ENCODE assay signal across 2 cellular contexts in the genomic region with DNA sequence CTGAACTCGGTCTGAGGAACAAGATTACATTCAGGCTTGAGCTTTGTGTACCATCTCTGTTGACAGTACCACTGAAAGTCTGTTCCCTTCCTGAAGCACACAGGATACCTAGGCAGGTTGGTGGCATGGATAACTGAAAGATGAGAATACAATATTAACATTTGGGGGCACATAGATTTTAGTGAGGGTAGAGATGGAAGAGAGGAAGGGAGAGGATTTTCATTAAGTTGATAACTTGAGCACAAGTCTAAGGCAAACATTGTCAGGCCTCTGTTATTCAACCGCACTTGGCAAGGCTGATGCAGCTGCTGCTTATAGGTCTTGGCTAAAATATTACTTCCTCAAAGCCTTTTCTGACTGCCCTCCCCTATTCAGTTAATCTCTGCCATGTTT.
TF ChIP-seq lines count a peak whose summit lies in the region.

No MANE protein-coding gene starts in this region.

TF ChIP-seq in HEK293T, 16 proteins besides CTCF, POLR2A, EP300 and RAD21:
- peak; percentile 18; the same call in 1 of the 2 replicates for TF ChIP-seq L3MBTL2 (conservative IDR thresholded peaks at IDR 0.05)
- TF ChIP-seq, protein P1, sequence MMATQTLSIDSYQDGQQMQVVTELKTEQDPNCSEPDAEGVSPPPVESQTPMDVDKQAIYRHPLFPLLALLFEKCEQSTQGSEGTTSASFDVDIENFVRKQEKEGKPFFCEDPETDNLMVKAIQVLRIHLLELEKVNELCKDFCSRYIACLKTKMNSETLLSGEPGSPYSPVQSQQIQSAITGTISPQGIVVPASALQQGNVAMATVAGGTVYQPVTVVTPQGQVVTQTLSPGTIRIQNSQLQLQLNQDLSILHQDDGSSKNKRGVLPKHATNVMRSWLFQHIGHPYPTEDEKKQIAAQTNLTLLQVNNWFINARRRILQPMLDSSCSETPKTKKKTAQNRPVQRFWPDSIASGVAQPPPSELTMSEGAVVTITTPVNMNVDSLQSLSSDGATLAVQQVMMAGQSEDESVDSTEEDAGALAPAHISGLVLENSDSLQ (IDR thresholded peaks at IDR 0.05) = no peak

TF ChIP-seq in HepG2, 621 proteins besides CTCF, POLR2A, EP300 and RAD21 (continues in another document):
- no peak for TF ChIP-seq ZNF629 (CRISPR knock-in tag; conservative IDR thresholded peaks at IDR 0.05)
- TF ChIP-seq MBD4 (IDR thresholded peaks at IDR 0.05; ENCODE audit: borderline replicate concordance, low read length) = peak; percentile 80; the same call in 1 of the 2 replicates
- TF ChIP-seq, protein P2, sequence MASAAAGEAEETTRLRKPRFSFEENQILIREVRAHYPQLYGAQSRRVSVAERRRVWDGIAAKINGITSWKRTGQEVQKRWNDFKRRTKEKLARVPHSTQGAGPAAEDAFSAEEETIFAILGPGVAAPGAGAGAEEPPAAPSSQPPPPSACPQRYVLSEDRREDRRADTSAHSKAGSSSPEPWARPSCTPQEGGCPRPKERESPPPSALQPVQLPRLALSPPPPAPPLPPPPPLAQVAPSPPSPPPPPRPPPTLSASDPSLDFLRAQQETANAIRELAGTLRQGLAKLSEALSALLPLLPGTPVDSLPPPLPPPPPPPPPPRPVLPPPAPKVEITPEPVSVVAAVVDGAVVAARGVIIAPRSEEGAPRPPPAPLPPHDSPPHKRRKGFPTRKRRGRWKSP (CRISPR knock-in tag; IDR thresholded peaks at IDR 0.05) = no peak
- TF ChIP-seq FOXP1 (IDR thresholded peaks at IDR 0.05) = no peak
- TF ChIP-seq FOXP1 (CRISPR knock-in tag; IDR thresholded peaks at IDR 0.05) = 0 out of 2 replicates have a peak, but pooled peaks have one; percentile 8
- no peak for TF ChIP-seq PAX8 (CRISPR knock-in tag; IDR thresholded peaks at IDR 0.05; ENCODE audit: borderline replicate concordance)
- TF ChIP-seq, protein P3, sequence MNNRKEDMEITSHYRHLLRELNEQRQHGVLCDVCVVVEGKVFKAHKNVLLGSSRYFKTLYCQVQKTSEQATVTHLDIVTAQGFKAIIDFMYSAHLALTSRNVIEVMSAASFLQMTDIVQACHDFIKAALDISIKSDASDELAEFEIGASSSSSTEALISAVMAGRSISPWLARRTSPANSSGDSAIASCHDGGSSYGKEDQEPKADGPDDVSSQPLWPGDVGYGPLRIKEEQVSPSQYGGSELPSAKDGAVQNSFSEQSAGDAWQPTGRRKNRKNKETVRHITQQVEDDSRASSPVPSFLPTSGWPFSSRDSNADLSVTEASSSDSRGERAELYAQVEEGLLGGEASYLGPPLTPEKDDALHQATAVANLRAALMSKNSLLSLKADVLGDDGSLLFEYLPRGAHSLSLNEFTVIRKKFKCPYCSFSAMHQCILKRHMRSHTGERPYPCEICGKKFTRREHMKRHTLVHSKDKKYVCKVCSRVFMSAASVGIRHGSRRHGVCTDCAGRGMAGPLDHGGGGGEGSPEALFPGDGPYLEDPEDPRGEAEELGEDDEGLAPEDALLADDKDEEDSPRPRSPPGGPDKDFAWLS (CRISPR knock-in tag; IDR thresholded peaks at IDR 0.05; ENCODE audit: borderline replicate concordance) = no peak
- no peak for TF ChIP-seq ZBTB3 (CRISPR knock-in tag; IDR thresholded peaks at IDR 0.05; ENCODE audit: borderline replicate concordance, low read depth)
- peak; percentile 95 for TF ChIP-seq RBM22 (optimal IDR thresholded peaks at IDR 0.05; ENCODE audit: low read length)
- TF ChIP-seq ZBTB7A (CRISPR knock-in tag; IDR thresholded peaks at IDR 0.05) = no peak
- no peak for TF ChIP-seq ZNF496 (CRISPR knock-in tag; IDR thresholded peaks at IDR 0.05; ENCODE audit: insufficient replicate concordance)
- TF ChIP-seq ZNF24 (IDR thresholded peaks at IDR 0.05) = no peak
- TF ChIP-seq MIER2 (CRISPR knock-in tag; IDR thresholded peaks at IDR 0.05) = no peak
- TF ChIP-seq ZNF564 (CRISPR knock-in tag; IDR thresholded peaks at IDR 0.05) = no peak
- TF ChIP-seq, protein P4, sequence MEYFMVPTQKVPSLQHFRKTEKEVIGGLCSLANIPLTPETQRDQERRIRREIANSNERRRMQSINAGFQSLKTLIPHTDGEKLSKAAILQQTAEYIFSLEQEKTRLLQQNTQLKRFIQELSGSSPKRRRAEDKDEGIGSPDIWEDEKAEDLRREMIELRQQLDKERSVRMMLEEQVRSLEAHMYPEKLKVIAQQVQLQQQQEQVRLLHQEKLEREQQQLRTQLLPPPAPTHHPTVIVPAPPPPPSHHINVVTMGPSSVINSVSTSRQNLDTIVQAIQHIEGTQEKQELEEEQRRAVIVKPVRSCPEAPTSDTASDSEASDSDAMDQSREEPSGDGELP (IDR thresholded peaks at IDR 0.05; ENCODE audit: borderline replicate concordance, low read depth) = no peak
- no peak for TF ChIP-seq MXD4 (CRISPR knock-in tag; IDR thresholded peaks at IDR 0.05)
- TF ChIP-seq, protein P5, sequence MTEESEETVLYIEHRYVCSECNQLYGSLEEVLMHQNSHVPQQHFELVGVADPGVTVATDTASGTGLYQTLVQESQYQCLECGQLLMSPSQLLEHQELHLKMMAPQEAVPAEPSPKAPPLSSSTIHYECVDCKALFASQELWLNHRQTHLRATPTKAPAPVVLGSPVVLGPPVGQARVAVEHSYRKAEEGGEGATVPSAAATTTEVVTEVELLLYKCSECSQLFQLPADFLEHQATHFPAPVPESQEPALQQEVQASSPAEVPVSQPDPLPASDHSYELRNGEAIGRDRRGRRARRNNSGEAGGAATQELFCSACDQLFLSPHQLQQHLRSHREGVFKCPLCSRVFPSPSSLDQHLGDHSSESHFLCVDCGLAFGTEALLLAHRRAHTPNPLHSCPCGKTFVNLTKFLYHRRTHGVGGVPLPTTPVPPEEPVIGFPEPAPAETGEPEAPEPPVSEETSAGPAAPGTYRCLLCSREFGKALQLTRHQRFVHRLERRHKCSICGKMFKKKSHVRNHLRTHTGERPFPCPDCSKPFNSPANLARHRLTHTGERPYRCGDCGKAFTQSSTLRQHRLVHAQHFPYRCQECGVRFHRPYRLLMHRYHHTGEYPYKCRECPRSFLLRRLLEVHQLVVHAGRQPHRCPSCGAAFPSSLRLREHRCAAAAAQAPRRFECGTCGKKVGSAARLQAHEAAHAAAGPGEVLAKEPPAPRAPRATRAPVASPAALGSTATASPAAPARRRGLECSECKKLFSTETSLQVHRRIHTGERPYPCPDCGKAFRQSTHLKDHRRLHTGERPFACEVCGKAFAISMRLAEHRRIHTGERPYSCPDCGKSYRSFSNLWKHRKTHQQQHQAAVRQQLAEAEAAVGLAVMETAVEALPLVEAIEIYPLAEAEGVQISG (CRISPR knock-in tag; IDR thresholded peaks at IDR 0.05) = no peak
- TF ChIP-seq TRIM24 (CRISPR knock-in tag; IDR thresholded peaks at IDR 0.05) = no peak
- TF ChIP-seq RBFOX2 (IDR thresholded peaks at IDR 0.05; ENCODE audit: low read depth, low read length) = 0 out of 2 replicates have a peak, but pooled peaks have one; percentile 26
- no peak for TF ChIP-seq ETV5 (CRISPR knock-in tag; IDR thresholded peaks at IDR 0.05; ENCODE audit: borderline replicate concordance)
- no peak for TF ChIP-seq ZNF329 (CRISPR knock-in tag; IDR thresholded peaks at IDR 0.05; ENCODE audit: low read depth)
- TF ChIP-seq, protein P6, sequence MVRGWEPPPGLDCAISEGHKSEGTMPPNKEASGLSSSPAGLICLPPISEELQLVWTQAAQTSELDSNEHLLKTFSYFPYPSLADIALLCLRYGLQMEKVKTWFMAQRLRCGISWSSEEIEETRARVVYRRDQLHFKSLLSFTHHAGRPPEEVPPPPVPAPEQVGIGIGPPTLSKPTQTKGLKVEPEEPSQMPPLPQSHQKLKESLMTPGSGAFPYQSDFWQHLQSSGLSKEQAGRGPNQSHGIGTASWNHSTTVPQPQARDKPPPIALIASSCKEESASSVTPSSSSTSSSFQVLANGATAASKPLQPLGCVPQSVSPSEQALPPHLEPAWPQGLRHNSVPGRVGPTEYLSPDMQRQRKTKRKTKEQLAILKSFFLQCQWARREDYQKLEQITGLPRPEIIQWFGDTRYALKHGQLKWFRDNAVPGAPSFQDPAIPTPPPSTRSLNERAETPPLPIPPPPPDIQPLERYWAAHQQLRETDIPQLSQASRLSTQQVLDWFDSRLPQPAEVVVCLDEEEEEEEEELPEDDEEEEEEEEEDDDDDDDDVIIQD (CRISPR knock-in tag; IDR thresholded peaks at IDR 0.05; ENCODE audit: low read depth) = no peak
- no peak for TF ChIP-seq ELF1 (CRISPR knock-in tag; IDR thresholded peaks at IDR 0.05)
- TF ChIP-seq SMC3 (IDR thresholded peaks at IDR 0.05; ENCODE audit: low read length) = no peak
- TF ChIP-seq, protein P7, sequence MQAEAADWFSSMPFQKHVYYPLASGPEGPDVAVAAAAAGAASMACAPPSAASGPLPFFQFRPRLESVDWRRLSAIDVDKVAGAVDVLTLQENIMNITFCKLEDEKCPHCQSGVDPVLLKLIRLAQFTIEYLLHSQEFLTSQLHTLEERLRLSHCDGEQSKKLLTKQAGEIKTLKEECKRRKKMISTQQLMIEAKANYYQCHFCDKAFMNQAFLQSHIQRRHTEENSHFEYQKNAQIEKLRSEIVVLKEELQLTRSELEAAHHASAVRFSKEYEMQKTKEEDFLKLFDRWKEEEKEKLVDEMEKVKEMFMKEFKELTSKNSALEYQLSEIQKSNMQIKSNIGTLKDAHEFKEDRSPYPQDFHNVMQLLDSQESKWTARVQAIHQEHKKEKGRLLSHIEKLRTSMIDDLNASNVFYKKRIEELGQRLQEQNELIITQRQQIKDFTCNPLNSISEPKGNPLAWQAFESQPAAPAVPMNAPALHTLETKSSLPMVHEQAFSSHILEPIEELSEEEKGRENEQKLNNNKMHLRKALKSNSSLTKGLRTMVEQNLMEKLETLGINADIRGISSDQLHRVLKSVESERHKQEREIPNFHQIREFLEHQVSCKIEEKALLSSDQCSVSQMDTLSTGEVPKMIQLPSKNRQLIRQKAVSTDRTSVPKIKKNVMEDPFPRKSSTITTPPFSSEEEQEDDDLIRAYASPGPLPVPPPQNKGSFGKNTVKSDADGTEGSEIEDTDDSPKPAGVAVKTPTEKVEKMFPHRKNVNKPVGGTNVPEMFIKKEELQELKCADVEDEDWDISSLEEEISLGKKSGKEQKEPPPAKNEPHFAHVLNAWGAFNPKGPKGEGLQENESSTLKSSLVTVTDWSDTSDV (CRISPR knock-in tag; IDR thresholded peaks at IDR 0.05) = no peak
- no peak for TF ChIP-seq KDM2A (CRISPR knock-in tag; IDR thresholded peaks at IDR 0.05; ENCODE audit: borderline replicate concordance, low read depth)
- TF ChIP-seq KLF6 (CRISPR knock-in tag; IDR thresholded peaks at IDR 0.05) = no peak
- TF ChIP-seq ZNF543 (CRISPR knock-in tag; IDR thresholded peaks at IDR 0.05) = no peak
- no peak for TF ChIP-seq ZFY (CRISPR knock-in tag; IDR thresholded peaks at IDR 0.05)
- TF ChIP-seq ZNF235 (CRISPR knock-in tag; IDR thresholded peaks at IDR 0.05; ENCODE audit: borderline replicate concordance) = no peak
- TF ChIP-seq, protein P8, sequence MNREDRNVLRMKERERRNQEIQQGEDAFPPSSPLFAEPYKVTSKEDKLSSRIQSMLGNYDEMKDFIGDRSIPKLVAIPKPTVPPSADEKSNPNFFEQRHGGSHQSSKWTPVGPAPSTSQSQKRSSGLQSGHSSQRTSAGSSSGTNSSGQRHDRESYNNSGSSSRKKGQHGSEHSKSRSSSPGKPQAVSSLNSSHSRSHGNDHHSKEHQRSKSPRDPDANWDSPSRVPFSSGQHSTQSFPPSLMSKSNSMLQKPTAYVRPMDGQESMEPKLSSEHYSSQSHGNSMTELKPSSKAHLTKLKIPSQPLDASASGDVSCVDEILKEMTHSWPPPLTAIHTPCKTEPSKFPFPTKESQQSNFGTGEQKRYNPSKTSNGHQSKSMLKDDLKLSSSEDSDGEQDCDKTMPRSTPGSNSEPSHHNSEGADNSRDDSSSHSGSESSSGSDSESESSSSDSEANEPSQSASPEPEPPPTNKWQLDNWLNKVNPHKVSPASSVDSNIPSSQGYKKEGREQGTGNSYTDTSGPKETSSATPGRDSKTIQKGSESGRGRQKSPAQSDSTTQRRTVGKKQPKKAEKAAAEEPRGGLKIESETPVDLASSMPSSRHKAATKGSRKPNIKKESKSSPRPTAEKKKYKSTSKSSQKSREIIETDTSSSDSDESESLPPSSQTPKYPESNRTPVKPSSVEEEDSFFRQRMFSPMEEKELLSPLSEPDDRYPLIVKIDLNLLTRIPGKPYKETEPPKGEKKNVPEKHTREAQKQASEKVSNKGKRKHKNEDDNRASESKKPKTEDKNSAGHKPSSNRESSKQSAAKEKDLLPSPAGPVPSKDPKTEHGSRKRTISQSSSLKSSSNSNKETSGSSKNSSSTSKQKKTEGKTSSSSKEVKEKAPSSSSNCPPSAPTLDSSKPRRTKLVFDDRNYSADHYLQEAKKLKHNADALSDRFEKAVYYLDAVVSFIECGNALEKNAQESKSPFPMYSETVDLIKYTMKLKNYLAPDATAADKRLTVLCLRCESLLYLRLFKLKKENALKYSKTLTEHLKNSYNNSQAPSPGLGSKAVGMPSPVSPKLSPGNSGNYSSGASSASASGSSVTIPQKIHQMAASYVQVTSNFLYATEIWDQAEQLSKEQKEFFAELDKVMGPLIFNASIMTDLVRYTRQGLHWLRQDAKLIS (CRISPR knock-in tag; IDR thresholded peaks at IDR 0.05) = no peak
- TF ChIP-seq, protein P9, sequence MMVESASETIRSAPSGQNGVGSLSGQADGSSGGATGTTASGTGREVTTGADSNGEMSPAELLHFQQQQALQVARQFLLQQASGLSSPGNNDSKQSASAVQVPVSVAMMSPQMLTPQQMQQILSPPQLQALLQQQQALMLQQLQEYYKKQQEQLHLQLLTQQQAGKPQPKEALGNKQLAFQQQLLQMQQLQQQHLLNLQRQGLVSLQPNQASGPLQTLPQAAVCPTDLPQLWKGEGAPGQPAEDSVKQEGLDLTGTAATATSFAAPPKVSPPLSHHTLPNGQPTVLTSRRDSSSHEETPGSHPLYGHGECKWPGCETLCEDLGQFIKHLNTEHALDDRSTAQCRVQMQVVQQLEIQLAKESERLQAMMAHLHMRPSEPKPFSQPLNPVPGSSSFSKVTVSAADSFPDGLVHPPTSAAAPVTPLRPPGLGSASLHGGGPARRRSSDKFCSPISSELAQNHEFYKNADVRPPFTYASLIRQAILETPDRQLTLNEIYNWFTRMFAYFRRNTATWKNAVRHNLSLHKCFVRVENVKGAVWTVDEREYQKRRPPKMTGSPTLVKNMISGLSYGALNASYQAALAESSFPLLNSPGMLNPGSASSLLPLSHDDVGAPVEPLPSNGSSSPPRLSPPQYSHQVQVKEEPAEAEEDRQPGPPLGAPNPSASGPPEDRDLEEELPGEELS (CRISPR knock-in tag; IDR thresholded peaks at IDR 0.05) = no peak
- TF ChIP-seq MTF2 (CRISPR knock-in tag; IDR thresholded peaks at IDR 0.05; ENCODE audit: borderline replicate concordance) = no peak
- TF ChIP-seq ZNF124 (CRISPR knock-in tag; IDR thresholded peaks at IDR 0.05) = no peak
- TF ChIP-seq, protein P10, sequence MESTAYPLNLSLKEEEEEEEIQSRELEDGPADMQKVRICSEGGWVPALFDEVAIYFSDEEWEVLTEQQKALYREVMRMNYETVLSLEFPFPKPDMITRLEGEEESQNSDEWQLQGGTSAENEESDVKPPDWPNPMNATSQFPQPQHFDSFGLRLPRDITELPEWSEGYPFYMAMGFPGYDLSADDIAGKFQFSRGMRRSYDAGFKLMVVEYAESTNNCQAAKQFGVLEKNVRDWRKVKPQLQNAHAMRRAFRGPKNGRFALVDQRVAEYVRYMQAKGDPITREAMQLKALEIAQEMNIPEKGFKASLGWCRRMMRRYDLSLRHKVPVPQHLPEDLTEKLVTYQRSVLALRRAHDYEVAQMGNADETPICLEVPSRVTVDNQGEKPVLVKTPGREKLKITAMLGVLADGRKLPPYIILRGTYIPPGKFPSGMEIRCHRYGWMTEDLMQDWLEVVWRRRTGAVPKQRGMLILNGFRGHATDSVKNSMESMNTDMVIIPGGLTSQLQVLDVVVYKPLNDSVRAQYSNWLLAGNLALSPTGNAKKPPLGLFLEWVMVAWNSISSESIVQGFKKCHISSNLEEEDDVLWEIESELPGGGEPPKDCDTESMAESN (CRISPR knock-in tag; conservative IDR thresholded peaks at IDR 0.05) = no peak
- no peak for TF ChIP-seq ZNF547 (CRISPR knock-in tag; IDR thresholded peaks at IDR 0.05)
- TF ChIP-seq POLR2AphosphoS5 (IDR thresholded peaks at IDR 0.05; ENCODE audit: low read depth, low read length) = peak; percentile 47; the same call in 1 of the 2 replicates
- TF ChIP-seq ZNF607 (CRISPR knock-in tag; IDR thresholded peaks at IDR 0.05; ENCODE audit: borderline replicate concordance) = no peak
- no peak for TF ChIP-seq SUZ12 (IDR thresholded peaks at IDR 0.05; ENCODE audit: low read depth, low read length)
- TF ChIP-seq PLRG1 (conservative IDR thresholded peaks at IDR 0.05) = no peak
